In the genomic region with DNA sequence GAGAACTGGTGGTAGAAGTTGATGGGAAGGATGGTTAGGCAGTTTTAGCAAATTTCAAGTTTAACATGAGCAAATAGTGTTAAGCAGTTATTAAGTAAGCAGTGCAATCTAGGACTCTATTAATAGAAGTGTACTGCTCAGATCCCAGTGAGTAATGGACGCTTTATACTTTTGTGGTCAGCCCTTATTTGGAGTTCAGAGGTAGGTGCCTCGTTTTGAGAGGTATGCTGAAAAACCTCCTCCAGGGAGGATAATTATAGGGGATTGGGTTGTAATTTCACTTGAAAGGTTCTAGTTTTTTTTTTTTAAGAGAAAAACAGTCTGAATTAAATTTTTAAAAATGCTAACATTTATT, we compare ENCODE assay signal across 13 cellular contexts. TPM values are rescaled to one million over a fixed set of nuclear protein-coding genes. Genes with fewer than 3 reads are reported as not detected.
DNase-seq lines count a peak whose midpoint lies in the region; ATAC-seq and TF ChIP-seq lines count a peak whose summit lies in the region.
"Had no signal": no experiment of that assay in that cellular context is flagged by ENCODE, and none has a peak within 500 bp of the region (broad histone marks: within the 10 kb centered on the region; RNA-seq: fewer than 3 reads in every experiment).

No MANE protein-coding gene starts in this region.

- H3K9me2 ChIP-seq in HCT116 (ENCODE audit: insufficient read depth) (no peaks in the 10 kb centered on the region), MM.1S (replicated peaks; ENCODE audit: insufficient read depth, low read length) (no peaks in the 10 kb centered on the region)

- RAD21 ChIA-PET in HCT116 (lab: Charles Lee; ENCODE audit: low non-redundant PET in 1 of 2, low total read pairs in 2 of 2, uncharacterized antibody in 2 of 2, unreplicated experiment in 2 of 2): no interaction called here

- 20 to 29% methylated on average over 1 to 2 of the region's 2 CpGs for WGBS in gastroesophageal sphincter (ENCODE audit: low coverage in 1 of 2), 2 donors

- no peak for ATAC-seq in HCT116
- ATAC-seq in RWPE2 (ENCODE audit: low read depth): peak; percentile 70
- ATAC-seq in gastroesophageal sphincter: peak; percentile 48

- H3K4me3 ChIP-seq in HCT116 (replicated peaks in 1 of 2; ENCODE audit: low read depth in 1 of 2, low read length in 2 of 2) (no peak overlapping the region), RWPE2 (ENCODE audit: severe bottlenecking) (no peak overlapping the region), gastroesophageal sphincter (no peak overlapping the region), rectal smooth muscle tissue (ENCODE audit: low read length) (no peak overlapping the region), MM.1S (ENCODE audit: low read length) (no peak overlapping the region)
- H3K4me3 ChIP-seq: breast epithelium, ovary, SK-N-MC, tibial nerve had no signal

- H3K4me1 ChIP-seq in HCT116 (ENCODE audit: control insufficient read depth in 1 of 2, insufficient read depth in 2 of 2, low read length in 2 of 2) (peaks cover 13 to 28% of the 10 kb centered on the region in 2 experiments), RWPE2 (ENCODE audit: insufficient read depth, poor library complexity, severe bottlenecking) (peaks cover 22% of the 10 kb centered on the region), gastroesophageal sphincter (peaks cover 7 to 35% (median 8%) of the 10 kb centered on the region in 3 donors), rectal smooth muscle tissue (ENCODE audit: control insufficient read depth, insufficient read depth, low read length) (peaks cover 11% of the 10 kb centered on the region), MM.1S (ENCODE audit: low read length) (no peaks in the 10 kb centered on the region)
- H3K4me1 ChIP-seq: breast epithelium had no signal

- intact Hi-C loops in HCT116 (cut with micrococcal nuclease): no loop called here

- H3K27me3 ChIP-seq in HCT116 (ENCODE audit: insufficient read depth, low read length) (no peaks in the 10 kb centered on the region), RWPE2 (ENCODE audit: insufficient read depth, poor library complexity, severe bottlenecking) (no peaks in the 10 kb centered on the region), gastroesophageal sphincter (no peaks in the 10 kb centered on the region), rectal smooth muscle tissue (ENCODE audit: control insufficient read depth, insufficient read depth, low read length) (no peaks in the 10 kb centered on the region), MM.1S (replicated peaks; ENCODE audit: insufficient read depth, low read length) (no peaks in the 10 kb centered on the region)
- H3K27me3 ChIP-seq: breast epithelium, ovary, tibial nerve had no signal

- H3K9ac ChIP-seq in HCT116 (ENCODE audit: low read length) (no peak overlapping the region), rectal smooth muscle tissue (ENCODE audit: low read length) (no peak overlapping the region), MM.1S (ENCODE audit: low read length) (no peak overlapping the region)

- POLR2A ChIA-PET in HCT116 (lab: Charles Lee): no interaction called here

- TF ChIP-seq CTCF in HCT116 (IDR thresholded peaks at IDR 0.05 in 2 of 3, conservative IDR thresholded peaks at IDR 0.05 in 1 of 3; ENCODE audit: borderline replicate concordance in 1 of 3, insufficient read depth in 1 of 3, low read depth in 2 of 3, low read length in 2 of 3) (no peak), RWPE2 (IDR thresholded peaks at IDR 0.05; ENCODE audit: poor library complexity, severe bottlenecking) (no peak), gastroesophageal sphincter (IDR thresholded peaks at IDR 0.05) (no peak), MM.1S (IDR thresholded peaks at IDR 0.05; ENCODE audit: low read length) (no peak)

- H2AFZ ChIP-seq in HCT116 (ENCODE audit: low read depth, low read length, poor library complexity, severe bottlenecking): peak overlapping the region; percentile 97
- H2AFZ ChIP-seq in MM.1S (ENCODE audit: low read length): no peak overlapping the region

- no peak for DNase-seq in HCT116 (ENCODE audit: low read depth, low spot score)
- no peak for DNase-seq in RWPE2 (ENCODE audit: low spot score)
- DNase-seq in MV-4-11 (lab: John Stamatoyannopoulos, UW): no peak
- no peak for DNase-seq in putamen (ENCODE audit: low spot score)
- no peak for DNase-seq in NCI-H1092 (lab: John Stamatoyannopoulos, UW)
- DNase-seq in MM.1S: no peak
- DNase-seq: activated naive CD4-positive, alpha-beta T cell; ovary had no signal

- no peaks in the 10 kb centered on the region for H4K20me1 ChIP-seq in HCT116 (ENCODE audit: insufficient read depth)
- no peaks in the 10 kb centered on the region for H4K20me1 ChIP-seq in MM.1S (ENCODE audit: insufficient read depth, low read length)

- no peaks in the 10 kb centered on the region for H3F3A ChIP-seq in MM.1S (ENCODE audit: insufficient read depth, low read length)

- H3K36me3 ChIP-seq in HCT116 (ENCODE audit: control insufficient read depth in 1 of 2, insufficient read depth in 2 of 2, low read length in 2 of 2) (no peaks in the 10 kb centered on the region), RWPE2 (ENCODE audit: low read depth) (no peaks in the 10 kb centered on the region), gastroesophageal sphincter (no peaks in the 10 kb centered on the region), rectal smooth muscle tissue (ENCODE audit: control insufficient read depth, insufficient read depth, low read length) (no peaks in the 10 kb centered on the region), MM.1S (replicated peaks; ENCODE audit: insufficient read depth, low read length) (no peaks in the 10 kb centered on the region)
- H3K36me3 ChIP-seq: breast epithelium, ovary, tibial nerve had no signal

- H3K9me3 ChIP-seq in HCT116 (ENCODE audit: control insufficient read depth in 1 of 2, insufficient read depth in 1 of 2, low read depth in 1 of 2, low read length in 2 of 2) (no peaks in the 10 kb centered on the region), RWPE2 (ENCODE audit: severe bottlenecking) (no peaks in the 10 kb centered on the region), gastroesophageal sphincter (no peaks in the 10 kb centered on the region), MM.1S (replicated peaks; ENCODE audit: insufficient read depth, low read length) (no peaks in the 10 kb centered on the region)
- H3K9me3 ChIP-seq: breast epithelium, ovary, tibial nerve had no signal

- TF ChIP-seq EP300 in gastroesophageal sphincter (IDR thresholded peaks at IDR 0.05): no peak

- no peak overlapping the region for H3K27ac ChIP-seq in HCT116 (ENCODE audit: low read depth, low read length)
- peak overlapping the region; percentile 69 for H3K27ac ChIP-seq in RWPE2 (ENCODE audit: poor library complexity, severe bottlenecking)
- peak overlapping the region; percentile 61 to 77 (median 72) for H3K27ac ChIP-seq in gastroesophageal sphincter
- peak overlapping the region; percentile 60 for H3K27ac ChIP-seq in rectal smooth muscle tissue (ENCODE audit: low read depth, low read length)
- H3K27ac ChIP-seq in MM.1S (ENCODE audit: low read length): no peak overlapping the region
- H3K27ac ChIP-seq: breast epithelium, ovary, SK-N-MC had no signal

- H3K79me2 ChIP-seq in HCT116 (ENCODE audit: insufficient read depth, low read length) (no peaks in the 10 kb centered on the region), MM.1S (ENCODE audit: low read length) (no peaks in the 10 kb centered on the region)

- BruUV-seq in HCT116 (replicated peaks; lab: Mats Ljungman, UMichigan): no TSS peak

- H3K4me2 ChIP-seq in HCT116 (ENCODE audit: low read length): peak overlapping the region; percentile 41
- no peak overlapping the region for H3K4me2 ChIP-seq in MM.1S (ENCODE audit: low read depth, low read length)

- CTCF ChIA-PET in HCT116 (lab: Charles Lee): no interaction called here

- TF ChIP-seq RAD21 in HCT116 (IDR thresholded peaks at IDR 0.05; ENCODE audit: low read depth): no peak

- TF ChIP-seq POLR2A in HCT116 (IDR thresholded peaks at IDR 0.05; ENCODE audit: borderline replicate concordance, extremely low read depth, insufficient read depth, insufficient read length) (no peak), gastroesophageal sphincter (IDR thresholded peaks at IDR 0.05) (no peak)

TF ChIP-seq in HCT116, 20 proteins besides CTCF, POLR2A, EP300 and RAD21:
- no peak for TF ChIP-seq SIN3A (IDR thresholded peaks at IDR 0.05; ENCODE audit: low read depth)
- no peak for TF ChIP-seq TCF7L2 (IDR thresholded peaks at IDR 0.05; ENCODE audit: borderline replicate concordance, extremely low read depth, insufficient read depth, insufficient read length)
- TF ChIP-seq ATF3 (IDR thresholded peaks at IDR 0.05): no peak
- peak; percentile 51; the same call in 1 of the 2 replicates for TF ChIP-seq SRF (IDR thresholded peaks at IDR 0.05; ENCODE audit: low read depth)
- TF ChIP-seq EGR1 (IDR thresholded peaks at IDR 0.05; ENCODE audit: low read depth): no peak
TF ChIP-seq in HCT116: peak in this region for 1.

RNA-seq across cellular contexts. Expression of gene CCDC7, which starts 33.5 kb away (rescaled TPM):
- total RNA-seq in HCT116 (2021; ENCODE audit: unreplicated experiment) (4.0 TPM), gastroesophageal sphincter (10 to 100 TPM; 20.8 to 67.3 (median 36.0) TPM)
- 0.22 and 0.39 TPM in 2 replicates for polyA plus RNA-seq in HCT116 (2012)

Comparison
In these comparisons a context has a peak if more than half of its experiments do, and no peak if none do; other contexts are left out.
1. H3K27ac ChIP-seq: peak in RWPE2 (single experiment), gastroesophageal sphincter (4 of 4) and rectal smooth muscle tissue (single experiment); none in HCT116 (single experiment) and MM.1S (single experiment).